ENCODE assay signal across 23 cellular contexts in genomic region chr10:109343293-109343692, GRCh38.
DNase-seq lines count a peak whose midpoint lies in the region; ATAC-seq, FAIRE-seq and TF ChIP-seq lines count a peak whose summit lies in the region.
"Had no signal": no experiment of that assay in that cellular context is flagged by ENCODE, and none has a peak within 500 bp of the region (broad histone marks: within the 10 kb centered on the region; RNA-seq: fewer than 3 reads in every experiment).

No MANE protein-coding gene starts in this region.

- H3K27ac ChIP-seq in mammary epithelial cell (ENCODE audit: insufficient read depth, low read depth, low read length) (no peak overlapping the region), SK-N-SH (ENCODE audit: low read depth in 2 of 2, low read length in 1 of 2) (no peak overlapping the region), foreskin keratinocyte (no peak overlapping the region), HepG2 (ENCODE audit: extremely low read length, insufficient read depth, low read length) (no peak overlapping the region)
- H3K27ac ChIP-seq: 22Rv1, esophagus squamous epithelium, heart left ventricle had no signal

- H3K9ac ChIP-seq in mammary epithelial cell (ENCODE audit: insufficient read depth, low read length) (no peak overlapping the region), SK-N-SH (no peak overlapping the region), HepG2 (ENCODE audit: insufficient read depth, low read depth, low read length) (no peak overlapping the region)

- dilution Hi-C loops in mammary epithelial cell (cut with HindIII; ENCODE audit: low sequenced_read_pairs), result no loop called here

- H2AFZ ChIP-seq in mammary epithelial cell (ENCODE audit: low read depth, low read length) (no peak overlapping the region), SK-N-SH (ENCODE audit: low read depth) (no peak overlapping the region), HepG2 (ENCODE audit: low read length) (no peak overlapping the region)
- H2AFZ ChIP-seq: GM23338 had no signal

- DNase-seq in mammary epithelial cell (peak; percentile 87), MCF 10A (ENCODE audit: unreplicated experiment) (no peak), SK-N-SH (no peak), foreskin keratinocyte (peak; percentile 26 to 85), SKM-1 treated with dmso at 0.1 percent for 144 hours (lab: John Stamatoyannopoulos, UW; ENCODE audit: unreplicated experiment) (no peak), Right ventricle myocardium inferior (ENCODE audit: missing footprints) (no peak), HepG2 (ENCODE audit: low spot score) (no peak), T-helper 9 cell (no peak)
- DNase-seq: activated T-cell treated with anti-CD3 and anti-CD28 coated beads, Interleukin-2, amount 50 U/mL, for 48 hours; C1 segment of cervical spinal cord; esophagus squamous epithelium; heart left ventricle; immature natural killer cell; NCI-H1105 treated with DMSO at 0.1 percent for 48 hours; NCI-H524; SHP77 treated with DMSO at 0.1 percent for 48 hours had no signal

- H3K9me2 ChIP-seq in SK-N-SH, result no peaks in the 10 kb centered on the region

- no peaks in the 10 kb centered on the region for H3K27me3 Mint-ChIP-seq in MCF 10A (ENCODE audit: insufficient read depth, unreplicated experiment)
- H3K27me3 Mint-ChIP-seq: activated naive CD8-positive, alpha-beta T cell; natural killer cell treated with Interleukin-12 subunit alpha and Interleukin-12 subunit beta and Interleukin-15 and Interleukin-18, amount 100 ng/mL, for 72 hours; progenitor cell of endocrine pancreas had no signal

- H3K9me3 Mint-ChIP-seq in MCF 10A (ENCODE audit: unreplicated experiment), result peaks cover 4% of the 10 kb centered on the region

- intact Hi-C loops in mammary epithelial cell (cut with micrococcal nuclease), result no loop called here
- intact Hi-C loops in MCF 10A (cut with micrococcal nuclease), result no loop called here
- intact Hi-C loops in Right ventricle myocardium inferior (cut with DNase I), result no loop called here
- intact Hi-C loops in HepG2 (cut with micrococcal nuclease; ENCODE audit: unreplicated experiment), result no loop called here

- POLR2A ChIA-PET in MCF 10A (lab: Yijun Ruan, JAX) (no interaction called here), SK-N-SH (lab: Yijun Ruan, JAX) (no interaction called here), HepG2 (lab: Yijun Ruan, JAX) (no interaction called here)

- WGBS in mammary epithelial cell (ENCODE audit: low coverage, missing lambda C conversion rate), result 38% methylated on average over 1 of the region's 1 CpG
- 4% methylated on average over 1 of the region's 1 CpG for WGBS in SK-N-SH (ENCODE audit: low lambda C conversion rate)
- 0% methylated on average over 1 of the region's 1 CpG for WGBS in HepG2 (ENCODE audit: low lambda C conversion rate)

- H3K36me3 ChIP-seq in mammary epithelial cell (ENCODE audit: insufficient read depth, low read length), result no peaks in the 10 kb centered on the region
- no peaks in the 10 kb centered on the region for H3K36me3 ChIP-seq in SK-N-SH (replicated peaks in 1 of 2; ENCODE audit: control insufficient read depth in 1 of 2, insufficient read depth in 2 of 2, low read length in 1 of 2)
- H3K36me3 ChIP-seq in HepG2 (replicated peaks in 1 of 2; ENCODE audit: control insufficient read depth in 1 of 2, insufficient read depth in 2 of 2, low read length in 2 of 2), result no peaks in the 10 kb centered on the region
- H3K36me3 ChIP-seq: esophagus squamous epithelium, heart left ventricle had no signal

- in situ Hi-C loops in mammary epithelial cell (cut with MboI; ENCODE audit: low sequenced_read_pairs in 2 of 2) (no loop called here), HepG2 (cut with HindIII; ENCODE audit: extremely low pct_ligation_motif_present, low pct_unique_long_range_greater_than_20kb) (no loop called here)

- no peaks in the 10 kb centered on the region for H3K9me3 ChIP-seq in mammary epithelial cell (replicated peaks; ENCODE audit: insufficient read depth, low read length)
- H3K9me3 ChIP-seq in SK-N-SH, result no peaks in the 10 kb centered on the region
- H3K9me3 ChIP-seq in HepG2 (ENCODE audit: low read length), result no peaks in the 10 kb centered on the region
- H3K9me3 ChIP-seq: heart left ventricle had no signal

- H3K36me3 Mint-ChIP-seq in MCF 10A (ENCODE audit: insufficient read depth, unreplicated experiment), result no peaks in the 10 kb centered on the region
- H3K36me3 Mint-ChIP-seq: activated naive CD8-positive, alpha-beta T cell; immature natural killer cell; natural killer cell treated with Interleukin-12 subunit alpha and Interleukin-12 subunit beta and Interleukin-15 and Interleukin-18, amount 100 ng/mL, for 72 hours had no signal

- H3K4me2 ChIP-seq in mammary epithelial cell (ENCODE audit: insufficient read depth, low read depth, low read length) (no peak overlapping the region), SK-N-SH (no peak overlapping the region), HepG2 (ENCODE audit: low read depth, low read length) (no peak overlapping the region)
- H3K4me2 ChIP-seq: GM23338, smooth muscle cell had no signal

- H3K4me1 Mint-ChIP-seq in MCF 10A (ENCODE audit: insufficient read depth, unreplicated experiment), result peaks cover 7% of the 10 kb centered on the region
- H3K4me1 Mint-ChIP-seq: GM23338, immature natural killer cell had no signal

- TF ChIP-seq RAD21 in SK-N-SH (IDR thresholded peaks at IDR 0.05; ENCODE audit: low read length) (no peak), HepG2 (CRISPR knock-in tag; IDR thresholded peaks at IDR 0.05) (no peak)

- H3K4me1 ChIP-seq in mammary epithelial cell (ENCODE audit: insufficient read depth, low read length), result no peaks in the 10 kb centered on the region
- no peaks in the 10 kb centered on the region for H3K4me1 ChIP-seq in SK-N-SH (ENCODE audit: control insufficient read depth in 1 of 2, insufficient read depth in 2 of 2, low read depth in 1 of 2, low read length in 1 of 2)
- no peaks in the 10 kb centered on the region for H3K4me1 ChIP-seq in foreskin keratinocyte
- no peaks in the 10 kb centered on the region for H3K4me1 ChIP-seq in HepG2 (ENCODE audit: insufficient read depth, low read length)
- H3K4me1 ChIP-seq: esophagus squamous epithelium, heart left ventricle had no signal

- H3K27me3 ChIP-seq in mammary epithelial cell (ENCODE audit: insufficient read depth, low read length) (no peaks in the 10 kb centered on the region), SK-N-SH (ENCODE audit: insufficient read depth) (no peaks in the 10 kb centered on the region), foreskin keratinocyte (no peaks in the 10 kb centered on the region), HepG2 (ENCODE audit: control insufficient read depth in 1 of 2, insufficient read depth in 2 of 2, low read length in 2 of 2) (no peaks in the 10 kb centered on the region)
- H3K27me3 ChIP-seq: esophagus squamous epithelium, heart left ventricle had no signal

- TF ChIP-seq CTCF in mammary epithelial cell (conservative IDR thresholded peaks at IDR 0.05 in 1 of 2, IDR thresholded peaks at IDR 0.05 in 1 of 2; ENCODE audit: extremely low read depth in 1 of 2, insufficient read depth in 1 of 2, low read depth in 1 of 2, low read length in 2 of 2) (no peak), MCF 10A (IDR thresholded peaks at IDR 0.05; ENCODE audit: unreplicated experiment) (no peak), SK-N-SH (IDR thresholded peaks at IDR 0.05) (no peak), foreskin keratinocyte (conservative IDR thresholded peaks at IDR 0.05) (no peak), HepG2 (CRISPR knock-in tag; IDR thresholded peaks at IDR 0.05) (no peak)

- no peak for FAIRE-seq in HepG2 (lab: Jason Lieb, UNC)
- FAIRE-seq: K562 had no signal

- no peak overlapping the region for H3K27ac Mint-ChIP-seq in MCF 10A (ENCODE audit: low read depth, unreplicated experiment)
- H3K27ac Mint-ChIP-seq: activated naive CD8-positive, alpha-beta T cell; GM23338; immature natural killer cell; natural killer cell treated with Interleukin-12 subunit alpha and Interleukin-12 subunit beta and Interleukin-15 and Interleukin-18, amount 100 ng/mL, for 72 hours; progenitor cell of endocrine pancreas had no signal

- CTCF ChIA-PET in mammary epithelial cell (lab: Charles Lee; ENCODE audit: low non-redundant PET) (no interaction called here), MCF 10A (lab: Yijun Ruan, JAX) (interaction anchor here (0.5 to 0.6 kb wide), 2 partner anchors 39 to 509 kb away, joined by 3 to 4 read pairs; no protein-coding TSS in a partner anchor), SK-N-SH (lab: Yijun Ruan, JAX) (no interaction called here), HepG2 (lab: Yijun Ruan, JAX; ENCODE audit: low intra/inter-chr PET ratio, low total read pairs) (no interaction called here)

- BruUV-seq in mammary epithelial cell (replicated peaks; lab: Mats Ljungman, UMichigan), result no TSS peak
- BruUV-seq in MCF 10A (replicated peaks; lab: Mats Ljungman, UMichigan), result no TSS peak
- BruUV-seq in HepG2 (replicated peaks; lab: Mats Ljungman, UMichigan), result no TSS peak

- no peak overlapping the region for H3K4me3 Mint-ChIP-seq in MCF 10A (ENCODE audit: unreplicated experiment)
- H3K4me3 Mint-ChIP-seq: activated naive CD8-positive, alpha-beta T cell; GM23338; immature natural killer cell; natural killer cell treated with Interleukin-12 subunit alpha and Interleukin-12 subunit beta and Interleukin-15 and Interleukin-18, amount 100 ng/mL, for 72 hours had no signal

- no peaks in the 10 kb centered on the region for H3K79me2 ChIP-seq in mammary epithelial cell (ENCODE audit: insufficient read depth, low read length)
- no peaks in the 10 kb centered on the region for H3K79me2 ChIP-seq in SK-N-SH (ENCODE audit: insufficient read depth)
- no peaks in the 10 kb centered on the region for H3K79me2 ChIP-seq in HepG2 (ENCODE audit: insufficient read depth, low read length)

- peak; percentile 85 for ATAC-seq in foreskin keratinocyte
- no peak for ATAC-seq in Right ventricle myocardium inferior
- ATAC-seq in HepG2, result no peak
- ATAC-seq: GM23338; heart left ventricle; K562; natural killer cell treated with Interleukin-12 subunit alpha and Interleukin-12 subunit beta and Interleukin-15 and Interleukin-18, amount 100 ng/mL, for 72 hours had no signal

- no peaks in the 10 kb centered on the region for H3F3A ChIP-seq in SK-N-SH (replicated peaks; ENCODE audit: insufficient read depth)

- no peak for TF ChIP-seq POLR2A in HepG2 (IDR thresholded peaks at IDR 0.05; ENCODE audit: insufficient read depth in 1 of 2, low read depth in 2 of 2, low read length in 2 of 2)

- H3K4me3 ChIP-seq in mammary epithelial cell (replicated peaks in 1 of 3; ENCODE audit: insufficient read depth in 1 of 3, low read depth in 2 of 3, low read length in 3 of 3) (no peak overlapping the region), SK-N-SH (ENCODE audit: low read depth in 2 of 2, low read length in 1 of 2) (no peak overlapping the region), HepG2 (replicated peaks in 1 of 3; ENCODE audit: insufficient read depth in 1 of 3, low read depth in 2 of 3, low read length in 3 of 3) (no peak overlapping the region)
- H3K4me3 ChIP-seq: esophagus squamous epithelium, GM23338, heart left ventricle, K562, smooth muscle cell had no signal

- TF ChIP-seq EP300 in SK-N-SH (IDR thresholded peaks at IDR 0.05; ENCODE audit: borderline replicate concordance in 1 of 2, low read depth in 1 of 2, low read length in 1 of 2) (peak in 1 of 2 experiments; percentile 69; a peak in 2 of 4 replicates), HepG2 (IDR thresholded peaks at IDR 0.05; ENCODE audit: low read depth in 2 of 2, low read length in 2 of 2) (no peak), HepG2 (CRISPR knock-in tag; IDR thresholded peaks at IDR 0.05; ENCODE audit: borderline replicate concordance) (no peak)

- H4K20me1 ChIP-seq in mammary epithelial cell (ENCODE audit: insufficient read depth, low read length), result no peaks in the 10 kb centered on the region
- H4K20me1 ChIP-seq in SK-N-SH (ENCODE audit: insufficient read depth), result no peaks in the 10 kb centered on the region
- no peaks in the 10 kb centered on the region for H4K20me1 ChIP-seq in HepG2 (ENCODE audit: insufficient read depth, low read length)

Comparison
In these comparisons a context has a peak if more than half of its experiments do, and no peak if none do; other contexts are left out.
1. DNase-seq: peak in mammary epithelial cell (single experiment) and foreskin keratinocyte (2 of 2); none in MCF 10A (single experiment), SK-N-SH (single experiment), SKM-1 treated with dmso at 0.1 percent for 144 hours (single experiment), Right ventricle myocardium inferior (single experiment), HepG2 (single experiment) and T-helper 9 cell (single experiment).